ENCODE assay signal across 22 cellular contexts in the genomic region with DNA sequence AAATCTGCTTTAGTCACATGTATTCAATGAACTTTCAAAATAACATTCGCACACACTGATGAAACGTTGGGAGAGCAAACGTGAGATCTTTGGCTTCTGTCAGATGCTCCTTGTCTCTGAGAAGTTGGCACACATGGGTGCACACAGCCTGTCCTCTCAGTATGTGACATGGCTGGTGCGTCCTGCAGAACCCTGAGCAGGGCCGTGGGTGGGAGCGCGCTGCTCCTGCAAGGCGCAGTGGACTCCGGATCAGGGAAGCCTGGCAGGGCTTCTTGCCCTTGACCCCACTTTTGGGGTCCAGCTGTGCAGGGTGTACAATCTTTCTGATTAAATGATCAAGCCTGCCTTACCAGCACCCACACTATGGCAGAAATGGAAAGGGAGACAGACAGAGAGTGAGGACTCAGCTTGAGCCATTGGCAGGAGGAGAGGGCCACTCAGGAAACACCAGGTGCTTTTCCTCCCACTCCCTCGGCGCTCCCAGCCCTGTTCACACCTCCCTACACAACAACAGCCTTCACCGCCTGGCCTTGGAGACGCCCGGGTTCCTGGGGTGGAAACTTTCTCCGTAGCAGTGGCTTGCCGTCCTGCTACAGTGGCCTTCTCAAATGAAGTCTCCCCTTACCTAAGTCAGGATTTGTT.
"Had no signal": no experiment of that assay in that cellular context is flagged by ENCODE, and none has a peak within 500 bp of the region (broad histone marks: within the 10 kb centered on the region; RNA-seq: fewer than 3 reads in every experiment).

No MANE protein-coding gene starts in this region.

- ATAC-seq: activated T-helper 17 cell treated with anti-CD3 and anti-CD28 coated beads, Interleukin-2, amount 50 U/mL, for 72 hours; PC-3; SK-N-SH treated with all-trans-retinoic acid at 6 μM for 48 hours had no signal

- H3K9me3 Mint-ChIP-seq: activated naive CD4-positive, alpha-beta T cell treated with anti-CD3 and anti-CD28 coated beads for 36 hours; activated T-helper 17 cell treated with anti-CD3 and anti-CD28 coated beads, Interleukin-2, amount 50 U/mL, for 72 hours; T-helper 1 cell treated with Interleukin-12 subunit alpha and Interleukin-12 subunit beta and Interleukin-4 antibody, amounts not matched to agents 30 μg/mL and 1 μg/mL, for 36 hours had no signal

- H3K4me1 Mint-ChIP-seq: activated T-helper 17 cell treated with anti-CD3 and anti-CD28 coated beads, Interleukin-2, amount 50 U/mL, for 72 hours had no signal

- H3K27ac Mint-ChIP-seq: activated naive CD4-positive, alpha-beta T cell treated with anti-CD3 and anti-CD28 coated beads for 36 hours; activated naive CD8-positive, alpha-beta T cell; activated T-helper 17 cell treated with anti-CD3 and anti-CD28 coated beads, Interleukin-2, amount 50 U/mL, for 72 hours; T-helper 1 cell treated with Interleukin-12 subunit alpha and Interleukin-12 subunit beta and Interleukin-4 antibody, amounts not matched to agents 30 μg/mL and 1 μg/mL, for 36 hours had no signal

- H3K36me3 Mint-ChIP-seq: activated naive CD8-positive, alpha-beta T cell had no signal

- DNase-seq: activated CD4-positive, alpha-beta T cell treated with anti-CD3 and anti-CD28 coated beads for 48 hours; activated CD4-positive, alpha-beta T cell treated with anti-CD3 and anti-CD28 coated beads, Interleukin-2, amount 50 U/mL, for 48 hours; activated CD4-positive, CD25-positive, alpha-beta regulatory T cell treated with anti-CD3 and anti-CD28 coated beads, Interleukin-2, amount 50 U/mL, for 72 hours; activated gamma-delta T cell; activated naive CD4-positive, alpha-beta T cell treated with anti-CD3 and anti-CD28 coated beads for 36 hours; activated T-cell treated with anti-CD3 and anti-CD28 coated beads for 4 hours; activated T-cell treated with anti-CD3 and anti-CD28 coated beads, Interleukin-2, amount 50 U/mL, for 48 hours; amygdala; brain microvascular endothelial cell; NCI-H1105 treated with DMSO at 0.1 percent for 48 hours; NCI-H1436 treated with DMSO at 0.1 percent for 48 hours; NCI-H1930; NCI-H2107; NCI-H510A treated with DMSO at 0.1 percent for 48 hours; NCI-H69; PC-3; SHP77; SW 1271 had no signal

- H3K4me3 Mint-ChIP-seq: activated naive CD4-positive, alpha-beta T cell treated with anti-CD3 and anti-CD28 coated beads for 36 hours; activated naive CD8-positive, alpha-beta T cell; activated T-helper 17 cell treated with anti-CD3 and anti-CD28 coated beads, Interleukin-2, amount 50 U/mL, for 72 hours; T-helper 1 cell treated with Interleukin-12 subunit alpha and Interleukin-12 subunit beta and Interleukin-4 antibody, amounts not matched to agents 30 μg/mL and 1 μg/mL, for 36 hours had no signal
